Comparison of ENCODE assay signal across 20 cellular contexts in the genomic region with DNA sequence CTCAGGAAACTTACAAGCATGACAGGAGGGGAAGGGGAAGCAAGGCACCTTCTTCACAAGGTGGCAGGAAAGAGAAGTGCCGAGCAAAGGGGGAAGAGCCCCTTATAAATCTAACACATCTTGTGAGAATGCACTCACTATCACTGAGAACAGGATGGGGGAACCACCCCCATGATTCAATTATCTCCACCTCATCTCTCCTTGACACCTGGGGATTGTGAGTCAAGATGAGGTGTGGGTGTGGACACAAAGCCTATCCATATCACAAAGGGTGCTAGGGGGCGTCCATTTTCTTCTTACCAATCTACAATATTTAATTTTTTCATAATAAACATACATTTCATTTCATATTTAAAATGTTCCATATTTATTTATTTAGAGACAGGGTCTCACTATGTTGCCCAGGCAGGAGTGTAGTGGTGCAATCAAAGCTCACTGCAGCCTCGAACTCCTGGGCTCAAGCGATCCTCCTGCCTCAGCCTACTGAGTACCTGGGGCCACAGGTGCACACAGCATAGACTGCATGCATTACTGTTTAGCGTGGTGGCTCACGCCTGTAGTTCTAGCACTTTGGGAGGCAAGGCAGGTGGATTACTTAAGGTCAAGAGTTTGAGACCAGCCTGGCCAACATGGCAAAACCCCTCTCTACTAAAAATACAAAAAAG. TPM values are rescaled to one million over a fixed set of nuclear protein-coding genes. Genes with fewer than 3 reads are reported as not detected.
DNase-seq lines count a peak whose midpoint lies in the region; ATAC-seq and TF ChIP-seq lines count a peak whose summit lies in the region.
"Had no signal": no experiment of that assay in that cellular context is flagged by ENCODE, and none has a peak within 500 bp of the region (broad histone marks: within the 10 kb centered on the region; RNA-seq: fewer than 3 reads in every experiment).

No MANE protein-coding gene starts in this region.

- CTCF ChIA-PET in Panc1 (lab: Charles Lee): interaction anchor here (1.3 kb wide), 1 partner anchor 19 kb away, joined by 4 read pairs; no protein-coding TSS in a partner anchor

- H3K9me3 Mint-ChIP-seq in natural killer cell treated with Interleukin-12 subunit alpha and Interleukin-12 subunit beta and Interleukin-15 and Interleukin-18, amount 100 ng/mL, for 72 hours: no peaks in the 10 kb centered on the region
- no peaks in the 10 kb centered on the region for H3K9me3 Mint-ChIP-seq in natural killer cell
- no peaks in the 10 kb centered on the region for H3K9me3 Mint-ChIP-seq in endothelial cell (ENCODE audit: unreplicated experiment)
- no peaks in the 10 kb centered on the region for H3K9me3 Mint-ChIP-seq in stimulated activated effector memory CD8-positive, alpha-beta T cell treated with anti-CD3 and anti-CD28 coated beads, Interleukin-12 subunit alpha, Interleukin-12 subunit beta, amount 100 ng/mL, for 72 hours
- H3K9me3 Mint-ChIP-seq: activated B cell treated with CpG ODN at 0.5 μM for 24 hours; activated T-helper 1 cell treated with anti-CD3 and anti-CD28 coated beads, Interleukin-12 subunit alpha, Interleukin-12 subunit beta, Interleukin-2, Interleukin-4 antibody, amounts not matched to agents 30 ng/mL and 10 ng/mL and 1 ng/mL, durations not matched to agents 14 hours and 24 hours and 36 hours; naive thymus-derived CD8-positive, alpha-beta T cell; stimulated activated naive B cell treated with anti-CD40 and anti-IgM and Interleukin-4, amounts not matched to agents 10 μg/mL and 1 μg/mL and 100 μg/mL, for 72 hours had no signal

- peak overlapping the region in 1 of 2 donors; percentile 36 for H3K27ac Mint-ChIP-seq in natural killer cell treated with Interleukin-12 subunit alpha and Interleukin-12 subunit beta and Interleukin-15 and Interleukin-18, amount 100 ng/mL, for 72 hours
- H3K27ac Mint-ChIP-seq in natural killer cell (no peak overlapping the region), endothelial cell (ENCODE audit: unreplicated experiment) (peak overlapping the region; percentile 55)
- H3K27ac Mint-ChIP-seq in stimulated activated effector memory CD8-positive, alpha-beta T cell treated with anti-CD3 and anti-CD28 coated beads, Interleukin-12 subunit alpha, Interleukin-12 subunit beta, amount 100 ng/mL, for 72 hours: peak overlapping the region; percentile 85
- H3K27ac Mint-ChIP-seq: activated B cell treated with CpG ODN at 0.5 μM for 24 hours; activated T-helper 1 cell treated with anti-CD3 and anti-CD28 coated beads, Interleukin-12 subunit alpha, Interleukin-12 subunit beta, Interleukin-2, Interleukin-4 antibody, amounts not matched to agents 30 ng/mL and 10 ng/mL and 1 ng/mL, durations not matched to agents 14 hours and 24 hours and 36 hours had no signal

- peaks cover 13% of the 10 kb centered on the region for H3K36me3 Mint-ChIP-seq in natural killer cell treated with Interleukin-12 subunit alpha and Interleukin-12 subunit beta and Interleukin-15 and Interleukin-18, amount 100 ng/mL, for 72 hours
- H3K36me3 Mint-ChIP-seq in natural killer cell (peaks cover 2% of the 10 kb centered on the region), endothelial cell (ENCODE audit: low read depth, unreplicated experiment) (peaks cover 60% of the 10 kb centered on the region)
- H3K36me3 Mint-ChIP-seq in stimulated activated effector memory CD8-positive, alpha-beta T cell treated with anti-CD3 and anti-CD28 coated beads, Interleukin-12 subunit alpha, Interleukin-12 subunit beta, amount 100 ng/mL, for 72 hours: peaks cover 65% of the 10 kb centered on the region

- H3K27ac ChIP-seq in Panc1 (ENCODE audit: low read length) (peak overlapping the region; percentile 100), psoas muscle (no peak overlapping the region)

- no peak for ATAC-seq in natural killer cell treated with Interleukin-12 subunit alpha and Interleukin-12 subunit beta and Interleukin-15 and Interleukin-18, amount 100 ng/mL, for 72 hours
- no peak for ATAC-seq in natural killer cell
- no peak for ATAC-seq in Panc1
- ATAC-seq in stimulated activated effector memory CD8-positive, alpha-beta T cell treated with anti-CD3 and anti-CD28 coated beads, Interleukin-12 subunit alpha, Interleukin-12 subunit beta, amount 100 ng/mL, for 72 hours: peak; percentile 71
- ATAC-seq in psoas muscle: no peak
- ATAC-seq: left ventricle myocardium superior; naive thymus-derived CD8-positive, alpha-beta T cell; right cardiac atrium; stimulated activated naive B cell treated with anti-CD40 and anti-IgM and Interleukin-4, amounts not matched to agents 10 μg/mL and 1 μg/mL and 100 μg/mL, for 72 hours had no signal

- H3K36me3 ChIP-seq in Panc1 (ENCODE audit: control insufficient read depth, insufficient read depth, low read length) (peaks cover 11% of the 10 kb centered on the region; the same call in 1 of the 2 replicates), psoas muscle (ENCODE audit: insufficient read depth in 1 of 2, low read depth in 1 of 2) (peaks cover 7 to 81% of the 10 kb centered on the region in 2 donors)

- no peaks in the 10 kb centered on the region for H3K27me3 Mint-ChIP-seq in natural killer cell treated with Interleukin-12 subunit alpha and Interleukin-12 subunit beta and Interleukin-15 and Interleukin-18, amount 100 ng/mL, for 72 hours
- no peaks in the 10 kb centered on the region for H3K27me3 Mint-ChIP-seq in natural killer cell (ENCODE audit: low read depth in 2 of 2)
- H3K27me3 Mint-ChIP-seq in endothelial cell (ENCODE audit: unreplicated experiment): peaks cover 8% of the 10 kb centered on the region
- H3K27me3 Mint-ChIP-seq: activated B cell treated with CpG ODN at 0.5 μM for 24 hours; naive thymus-derived CD8-positive, alpha-beta T cell; stimulated activated naive B cell treated with anti-CD40 and anti-IgM and Interleukin-4, amounts not matched to agents 10 μg/mL and 1 μg/mL and 100 μg/mL, for 72 hours had no signal

- H3K27me3 ChIP-seq in Panc1 (ENCODE audit: control insufficient read depth, insufficient read depth, low read length) (no peaks in the 10 kb centered on the region), psoas muscle (ENCODE audit: insufficient read depth in 3 of 3, low read length in 2 of 3) (no peaks in the 10 kb centered on the region)
- H3K27me3 ChIP-seq: brain microvascular endothelial cell had no signal

- H3K4me3 ChIP-seq in Panc1 (ENCODE audit: low read depth in 2 of 2, low read length in 2 of 2) (no peak overlapping the region), psoas muscle (no peak overlapping the region)

- H3K4me1 ChIP-seq in Panc1 (ENCODE audit: control insufficient read depth, insufficient read depth, low read length): peaks cover 97% of the 10 kb centered on the region
- H3K4me1 ChIP-seq in psoas muscle: peaks cover 15% of the 10 kb centered on the region

- POLR2A ChIA-PET in Panc1 (lab: Charles Lee): interaction anchor here (0.6 kb wide), 1 partner anchor 180 kb away, joined by 6 read pairs; no protein-coding TSS in a partner anchor

- TF ChIP-seq CTCF in natural killer cell (IDR thresholded peaks at IDR 0.05) (no peak), Panc1 (IDR thresholded peaks at IDR 0.05) (no peak), endothelial cell (IDR thresholded peaks at IDR 0.05; ENCODE audit: unreplicated experiment) (no peak), psoas muscle (IDR thresholded peaks at IDR 0.05) (no peak)

- in situ Hi-C loops in Panc1 (cut with HindIII; ENCODE audit: low pct_unique_long_range_greater_than_20kb, low sequenced_read_pairs): no loop called here

- whole genome bisulfite sequencing in psoas muscle, 3 donors: 93 to 96% (median 93%) methylated on average over 6 of the region's 6 CpGs

- BruUV-seq in Panc1 (replicated peaks; lab: Mats Ljungman, UMichigan): no TSS peak

- no peaks in the 10 kb centered on the region for H3K9me3 ChIP-seq in Panc1 (ENCODE audit: control insufficient read depth, insufficient read depth, low read depth, low read length)
- H3K9me3 ChIP-seq in psoas muscle: no peaks in the 10 kb centered on the region

- DNase-seq in natural killer cell treated with Interleukin-12 subunit alpha and Interleukin-12 subunit beta and Interleukin-15 and Interleukin-18, amount 100 ng/mL, for 72 hours (ENCODE audit: low spot score): peak; percentile 15
- DNase-seq in natural killer cell (no peak), Panc1 (ENCODE audit: low read depth, low spot score) (no peak), endothelial cell (ENCODE audit: low spot score) (no peak), T-helper 2 cell (no peak), SKM-1 (lab: John Stamatoyannopoulos, UW; ENCODE audit: unreplicated experiment) (no peak), psoas muscle (no peak)
- DNase-seq in stimulated activated effector memory CD8-positive, alpha-beta T cell treated with anti-CD3 and anti-CD28 coated beads, Interleukin-12 subunit alpha, Interleukin-12 subunit beta, amount 100 ng/mL, for 72 hours (ENCODE audit: low spot score in 2 of 2): no peak
- DNase-seq: activated B cell treated with CpG ODN at 0.5 μM for 24 hours; AML-193; brain microvascular endothelial cell; DMS 273 treated with DMSO at 0.1 percent for 48 hours; left ventricle myocardium superior; MM.1S; naive thymus-derived CD8-positive, alpha-beta T cell; NCI-H2081 treated with DMSO at 0.1 percent for 48 hours; NCI-H69; stimulated activated naive B cell treated with anti-CD40 and anti-IgM and Interleukin-4, amounts not matched to agents 10 μg/mL and 1 μg/mL and 100 μg/mL, for 72 hours had no signal

- intact Hi-C loops in natural killer cell (cut with micrococcal nuclease): no loop called here
- intact Hi-C loops in Panc1 (cut with micrococcal nuclease; ENCODE audit: unreplicated experiment): no loop called here
- intact Hi-C loops in psoas muscle (cut with DNase I): no loop called here

- H3K4me3 Mint-ChIP-seq in natural killer cell treated with Interleukin-12 subunit alpha and Interleukin-12 subunit beta and Interleukin-15 and Interleukin-18, amount 100 ng/mL, for 72 hours: no peak overlapping the region
- H3K4me3 Mint-ChIP-seq in natural killer cell (no peak overlapping the region), endothelial cell (ENCODE audit: unreplicated experiment) (peak overlapping the region; percentile 4)
- no peak overlapping the region for H3K4me3 Mint-ChIP-seq in stimulated activated effector memory CD8-positive, alpha-beta T cell treated with anti-CD3 and anti-CD28 coated beads, Interleukin-12 subunit alpha, Interleukin-12 subunit beta, amount 100 ng/mL, for 72 hours
- H3K4me3 Mint-ChIP-seq: activated B cell treated with CpG ODN at 0.5 μM for 24 hours; activated T-helper 1 cell treated with anti-CD3 and anti-CD28 coated beads, Interleukin-12 subunit alpha, Interleukin-12 subunit beta, Interleukin-2, Interleukin-4 antibody, amounts not matched to agents 30 ng/mL and 10 ng/mL and 1 ng/mL, durations not matched to agents 14 hours and 24 hours and 36 hours; naive thymus-derived CD8-positive, alpha-beta T cell; stimulated activated naive B cell treated with anti-CD40 and anti-IgM and Interleukin-4, amounts not matched to agents 10 μg/mL and 1 μg/mL and 100 μg/mL, for 72 hours had no signal

- H3K4me1 Mint-ChIP-seq in natural killer cell treated with Interleukin-12 subunit alpha and Interleukin-12 subunit beta and Interleukin-15 and Interleukin-18, amount 100 ng/mL, for 72 hours (ENCODE audit: low read depth in 2 of 2): peaks cover 12 to 21% of the 10 kb centered on the region in 2 donors
- peaks cover 18 to 36% of the 10 kb centered on the region in 2 donors for H3K4me1 Mint-ChIP-seq in natural killer cell
- peaks cover 4% of the 10 kb centered on the region for H3K4me1 Mint-ChIP-seq in endothelial cell (ENCODE audit: unreplicated experiment)
- peaks cover 33% of the 10 kb centered on the region for H3K4me1 Mint-ChIP-seq in stimulated activated effector memory CD8-positive, alpha-beta T cell treated with anti-CD3 and anti-CD28 coated beads, Interleukin-12 subunit alpha, Interleukin-12 subunit beta, amount 100 ng/mL, for 72 hours

RNA-seq across cellular contexts. Expression of a gene that starts 26.5 kb away (rescaled TPM):
- 10 to 100 TPM; 35.5 to 76.6 TPM for total RNA-seq in natural killer cell treated with Interleukin-12 subunit alpha and Interleukin-12 subunit beta and Interleukin-15 and Interleukin-18, amount 100 ng/mL, for 72 hours
- 10 to 100 TPM; 31.8 to 34.5 (median 33.1) TPM for total RNA-seq in natural killer cell
- total RNA-seq in Panc1 (2021; ENCODE audit: unreplicated experiment): 265 TPM
- 232 TPM for polyA plus RNA-seq in Panc1 (2012; ENCODE audit: insufficient read length)
- 40.6 TPM for total RNA-seq in endothelial cell (ENCODE audit: unreplicated experiment)
- total RNA-seq in psoas muscle: 10 to 100 TPM; 11.8 to 13.1 (median 12.7) TPM
- 10 to 100 TPM; 11.6 to 16.3 (median 12.6) TPM for polyA plus RNA-seq in psoas muscle

RNA-seq across cellular contexts. Expression of a gene that starts 50.5 kb away (rescaled TPM):
- total RNA-seq in natural killer cell treated with Interleukin-12 subunit alpha and Interleukin-12 subunit beta and Interleukin-15 and Interleukin-18, amount 100 ng/mL, for 72 hours: under 1 TPM; 0.21 to 0.64 TPM
- total RNA-seq in natural killer cell (1 to 10 TPM in 2 of 3 donors, under 1 TPM in 1; 0.26 to 2.6 (median 1.0) TPM), Panc1 (2021; ENCODE audit: unreplicated experiment) (1.2 TPM), endothelial cell (ENCODE audit: unreplicated experiment) (1.5 TPM), psoas muscle (under 1 TPM in 3 of 4 donors, not detected in 1; 0.13 to 0.71 (median 0.38) TPM)
- polyA plus RNA-seq in Panc1 (2012; ENCODE audit: insufficient read length): 9.6 TPM
- under 1 TPM; 0.08 to 0.09 (median 0.08) TPM for polyA plus RNA-seq in psoas muscle
- polyA plus RNA-seq: naive thymus-derived CD8-positive, alpha-beta T cell had no signal

RNA-seq across cellular contexts. Expression of a gene that starts 58.2 kb away (rescaled TPM):
- total RNA-seq in natural killer cell treated with Interleukin-12 subunit alpha and Interleukin-12 subunit beta and Interleukin-15 and Interleukin-18, amount 100 ng/mL, for 72 hours: 100 to 1,000 TPM; 161 to 174 TPM
- total RNA-seq in natural killer cell (100 to 1,000 TPM in 1 of 3 donors, 10 to 100 TPM in 2; 96.2 to 117 (median 99.1) TPM), Panc1 (2021; ENCODE audit: unreplicated experiment) (246 TPM), endothelial cell (ENCODE audit: unreplicated experiment) (133 TPM), psoas muscle (100 to 1,000 TPM; 151 to 324 (median 219) TPM)
- 164 TPM for polyA plus RNA-seq in Panc1 (2012; ENCODE audit: insufficient read length)
- polyA plus RNA-seq in psoas muscle: 100 to 1,000 TPM in 2 of 3 donors, 10 to 100 TPM in 1; 87.3 to 414 (median 117) TPM

RNA-seq across cellular contexts. Expression of a gene that starts 58.3 kb away (rescaled TPM):
- under 1 TPM in 1 of 2 donors, not detected in 1; 0.50 TPM for total RNA-seq in natural killer cell treated with Interleukin-12 subunit alpha and Interleukin-12 subunit beta and Interleukin-15 and Interleukin-18, amount 100 ng/mL, for 72 hours
- under 1 TPM; 0.24 to 0.35 (median 0.29) TPM for total RNA-seq in natural killer cell
- 4.8 TPM for total RNA-seq in Panc1 (2021; ENCODE audit: unreplicated experiment)
- 5.3 TPM for polyA plus RNA-seq in Panc1 (2012; ENCODE audit: insufficient read length)
- total RNA-seq in endothelial cell (ENCODE audit: unreplicated experiment): 2.5 TPM
- total RNA-seq in psoas muscle: under 1 TPM in 2 of 4 donors, not detected in 2; 0.22 to 0.67 TPM
- polyA plus RNA-seq in psoas muscle: under 1 TPM; 0.09 to 0.39 (median 0.14) TPM
- total RNA-seq: left ventricle myocardium superior had no signal

Comparison
In these comparisons a context has a peak if more than half of its experiments do, and no peak if none do; other contexts are left out.
1. H3K27ac Mint-ChIP-seq: peak in endothelial cell (single experiment) and stimulated activated effector memory CD8-positive, alpha-beta T cell treated with anti-CD3 and anti-CD28 coated beads, Interleukin-12 subunit alpha, Interleukin-12 subunit beta, amount 100 ng/mL, for 72 hours (single experiment); none in natural killer cell (0 of 2).